ENCODE assay signal across 9 cellular contexts in genomic region chr12:124928095-124928911, GRCh38. TPM values are rescaled to one million over a fixed set of nuclear protein-coding genes. Genes with fewer than 3 reads are reported as not detected.
DNase-seq lines count a peak whose midpoint lies in the region; ATAC-seq, FAIRE-seq and TF ChIP-seq lines count a peak whose summit lies in the region.
"Had no signal": no experiment of that assay in that cellular context is flagged by ENCODE, and none has a peak within 500 bp of the region (broad histone marks: within the 10 kb centered on the region; RNA-seq: fewer than 3 reads in every experiment).

No MANE protein-coding gene starts in this region.

- POLR2A ChIA-PET in Panc1 (lab: Charles Lee), result interaction anchor here (0.6 to 1.9 kb wide), 5 partner anchors 8 to 14 kb away, joined by 3 to 10 read pairs (median 8); partner anchors contain the start of gene UBC

- no peak overlapping the region for H2AK5ac ChIP-seq in mesendoderm (ENCODE audit: low read length)

- H3K79me2 ChIP-seq in mesendoderm (ENCODE audit: control insufficient read depth, insufficient read depth, low read length), result no peaks in the 10 kb centered on the region

- H3K4me3 ChIP-seq in Panc1 (ENCODE audit: low read depth in 2 of 2, low read length in 2 of 2) (peak overlapping the region; percentile 87 to 100), mesendoderm (ENCODE audit: low read length) (no peak overlapping the region), transverse colon (peak overlapping the region in 3 of 4 donors; percentile 48 to 70 (median 68))

- ATAC-seq in GM18502 (IDR thresholded peaks at IDR 0.05; ENCODE audit: poor library complexity, unreplicated experiment), result peak; percentile 49
- ATAC-seq in HG02759 (IDR thresholded peaks at IDR 0.05; ENCODE audit: unreplicated experiment), result peak; percentile 43
- peak; percentile 82 for ATAC-seq in Panc1

- no peak overlapping the region for H3K23ac ChIP-seq in mesendoderm (ENCODE audit: low read length)

- no peaks in the 10 kb centered on the region for H3K9me3 ChIP-seq in Panc1 (ENCODE audit: control insufficient read depth, insufficient read depth, low read depth, low read length)
- H3K9me3 ChIP-seq in transverse colon, result no peaks in the 10 kb centered on the region

- no peak overlapping the region for H4K8ac ChIP-seq in mesendoderm (ENCODE audit: low read depth, low read length)

- CTCF ChIA-PET in Panc1 (lab: Charles Lee), result interaction anchor here (1.3 kb wide), 1 partner anchor 12 kb away, joined by 3 read pairs; no protein-coding TSS in a partner anchor

- peak overlapping the region; percentile 64 for H3K4me2 ChIP-seq in mesendoderm (ENCODE audit: low read length)

- H4K5ac ChIP-seq in mesendoderm (ENCODE audit: low read length), result no peak overlapping the region

- H3K27me3 ChIP-seq in Panc1 (ENCODE audit: control insufficient read depth, insufficient read depth, low read length) (no peaks in the 10 kb centered on the region), mesendoderm (ENCODE audit: insufficient read depth, low read length, poor library complexity) (no peaks in the 10 kb centered on the region), transverse colon (no peaks in the 10 kb centered on the region)

- no peak overlapping the region for H2BK120ac ChIP-seq in mesendoderm (ENCODE audit: low read depth, low read length)

- no peak overlapping the region for H3K18ac ChIP-seq in mesendoderm (ENCODE audit: low read length)

- peak; percentile 97 for TF ChIP-seq EP300 in transverse colon (IDR thresholded peaks at IDR 0.05; ENCODE audit: low read depth)

- H2BK5ac ChIP-seq in mesendoderm (ENCODE audit: low read length), result no peak overlapping the region

- H3K4ac ChIP-seq in mesendoderm (ENCODE audit: low read depth, low read length), result no peak overlapping the region

- peak overlapping the region; percentile 84 for H3K27ac ChIP-seq in Panc1 (ENCODE audit: low read length)
- H3K27ac ChIP-seq in mesendoderm (ENCODE audit: low read depth, low read length), result no peak overlapping the region
- H3K27ac ChIP-seq in transverse colon, result peak overlapping the region; percentile 90 to 98 (median 94)

- intact Hi-C loops in Panc1 (cut with micrococcal nuclease; ENCODE audit: unreplicated experiment) (no loop called here), transverse colon (cut with DNase I; ENCODE audit: low total_unique reads) (no loop called here)

- TF ChIP-seq CTCF in Panc1 (IDR thresholded peaks at IDR 0.05) (no peak), transverse colon (IDR thresholded peaks at IDR 0.05) (no peak), D721Med (IDR thresholded peaks at IDR 0.05; ENCODE audit: insufficient read depth, missing control alignments) (no peak)

- FAIRE-seq in D721Med (lab: Jason Lieb, UNC), result no peak
- FAIRE-seq: colon had no signal

- H3K4me1 ChIP-seq in Panc1 (ENCODE audit: control insufficient read depth, insufficient read depth, low read length) (peaks cover 9% of the 10 kb centered on the region), mesendoderm (ENCODE audit: control insufficient read depth, low read depth, low read length) (peaks cover 3% of the 10 kb centered on the region), transverse colon (peaks cover 0 to 15% (median 8%) of the 10 kb centered on the region in 4 donors)

- H3K56ac ChIP-seq in mesendoderm (ENCODE audit: low read length), result peak overlapping the region; percentile 30

- WGBS in mesendoderm (ENCODE audit: extremely low coverage, insufficient coverage, low lambda C conversion rate), result no CpG with 5 or more reads among the region's 36 CpGs
- 0 to 16% methylated on average over 3 to 36 of the region's 36 CpGs for WGBS in transverse colon (ENCODE audit: low coverage in 1 of 2), 2 donors

- no peaks in the 10 kb centered on the region for H3K79me1 ChIP-seq in mesendoderm (ENCODE audit: low read length)

- in situ Hi-C loops in Panc1 (cut with HindIII; ENCODE audit: low pct_unique_long_range_greater_than_20kb, low sequenced_read_pairs), result no loop called here
- in situ Hi-C loops in transverse colon (cut with MboI; ENCODE audit: low pct_ligation_motif_present in 1 of 4, low pct_unique_long_range_greater_than_20kb in 1 of 4, low sequenced_read_pairs in 3 of 4), result no loop called here

- no peak for DNase-seq in Panc1 (ENCODE audit: low read depth, low spot score)
- DNase-seq in dermis blood vessel endothelial cell, result peak; percentile 99
- DNase-seq in mesendoderm, result no peak
- peak; percentile 89 for DNase-seq in transverse colon
- DNase-seq in NCI-H146 (lab: John Stamatoyannopoulos, UW), result no peak
- no peak for DNase-seq in D721Med (ENCODE audit: insufficient read length, low spot score)

- H3K36me3 ChIP-seq in Panc1 (ENCODE audit: control insufficient read depth, insufficient read depth, low read length), result no peaks in the 10 kb centered on the region
- H3K36me3 ChIP-seq in mesendoderm (ENCODE audit: control insufficient read depth, insufficient read depth, low read length), result no peaks in the 10 kb centered on the region
- H3K36me3 ChIP-seq in transverse colon, result no peaks in the 10 kb centered on the region

- TF ChIP-seq POLR2A in transverse colon (IDR thresholded peaks at IDR 0.05), result peak; percentile 55

- H3K9ac ChIP-seq in mesendoderm (ENCODE audit: low read length), result peak overlapping the region; percentile 49

- BruUV-seq in Panc1 (replicated peaks; lab: Mats Ljungman, UMichigan), result TSS peak; percentile 90

- H2BK15ac ChIP-seq in mesendoderm (replicated peaks; ENCODE audit: low read depth), result no peak overlapping the region

RNA-seq across cellular contexts. Expression of gene UBC, which starts 13.9 kb away (rescaled TPM):
- 1,725 TPM for total RNA-seq in Panc1 (2021; ENCODE audit: unreplicated experiment)
- polyA plus RNA-seq in Panc1 (2012; ENCODE audit: insufficient read length), result 2,683 TPM
- total RNA-seq in dermis blood vessel endothelial cell, result 1,840 and 2,354 TPM in 2 replicates
- 737 TPM for polyA plus RNA-seq in mesendoderm (2013, experiment 1 of 2)
- 751 TPM for polyA plus RNA-seq in mesendoderm (2013, experiment 2 of 2)
- total RNA-seq in transverse colon, result 1,000 to 10,000 TPM; 1,242 to 1,580 (median 1,406) TPM

Comparison
In these comparisons a context has a peak if more than half of its experiments do, and no peak if none do; other contexts are left out.
1. DNase-seq: peak in dermis blood vessel endothelial cell (single experiment) and transverse colon (single experiment); none in Panc1 (single experiment), mesendoderm (single experiment), NCI-H146 (single experiment) and D721Med (single experiment).
2. Peak in every context shown above with its lines, with median percentiles within 50 percentile points of each other: ATAC-seq.